In the genomic region with DNA sequence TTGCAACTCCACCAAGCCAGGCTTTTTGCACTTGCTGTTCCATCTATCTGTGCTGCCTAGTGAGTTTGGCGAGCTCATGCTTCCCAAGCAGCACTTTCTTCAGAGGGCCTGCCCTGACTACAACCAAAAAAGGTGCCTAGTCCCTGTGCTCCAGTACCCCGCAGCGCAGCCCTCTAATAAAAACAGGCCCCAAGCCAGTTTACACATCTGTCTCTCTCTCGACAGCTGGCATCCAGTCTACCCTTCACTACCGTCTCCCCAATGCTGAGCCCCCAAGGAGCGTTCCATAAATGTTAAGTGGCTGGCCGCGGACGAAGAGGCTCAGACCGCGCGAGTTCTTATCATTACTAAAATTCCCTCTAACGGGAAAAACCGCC, we compare ENCODE assay signal across 8 cellular contexts. TPM values are rescaled to one million over a fixed set of nuclear protein-coding genes. Genes with fewer than 3 reads are reported as not detected.
A peak's percentile ranks its signal among the peaks of the same experiment; 100 is the strongest.
DNase-seq lines count a peak whose midpoint lies in the region; ATAC-seq and TF ChIP-seq lines count a peak whose summit lies in the region.

No MANE protein-coding gene starts in this region.

- H3K9me3 ChIP-seq in CD8-positive, alpha-beta T cell (ENCODE audit: low read length) = no peaks in the 10 kb centered on the region
- H3K9me3 ChIP-seq in PC-9 (ENCODE audit: insufficient read depth, low read depth) (no peaks in the 10 kb centered on the region), ectodermal cell (ENCODE audit: control insufficient read depth, low read length) (no peaks in the 10 kb centered on the region), mononuclear cell (ENCODE audit: low read depth, low read length) (no peaks in the 10 kb centered on the region)

- peaks cover 21% of the 10 kb centered on the region for H3K4me1 ChIP-seq in CD8-positive, alpha-beta T cell (ENCODE audit: insufficient read depth, low read length)
- H3K4me1 ChIP-seq in PC-9 (replicated peaks; ENCODE audit: insufficient read depth) (peaks cover 12% of the 10 kb centered on the region), ectodermal cell (ENCODE audit: control insufficient read depth, insufficient read depth, low read length) (peaks cover 5% of the 10 kb centered on the region), mononuclear cell (ENCODE audit: insufficient read depth, low read length) (peaks cover 27% of the 10 kb centered on the region)

- H3K9me3 Mint-ChIP-seq in CD8-positive, alpha-beta T cell = no peaks in the 10 kb centered on the region

- peak overlapping the region; percentile 96 for H3K4me2 ChIP-seq in PC-9

- H3K4me1 Mint-ChIP-seq in CD8-positive, alpha-beta T cell (ENCODE audit: low read depth) = peaks cover 51% of the 10 kb centered on the region

- H3K27ac Mint-ChIP-seq in CD8-positive, alpha-beta T cell = peak overlapping the region; percentile 97

- no peaks in the 10 kb centered on the region for H3K36me3 ChIP-seq in CD8-positive, alpha-beta T cell (ENCODE audit: insufficient read depth, low read length)
- H3K36me3 ChIP-seq in PC-9 (ENCODE audit: low read depth) (no peaks in the 10 kb centered on the region), ectodermal cell (ENCODE audit: control insufficient read depth, insufficient read depth, low read length) (no peaks in the 10 kb centered on the region)

- H3K27me3 Mint-ChIP-seq in CD8-positive, alpha-beta T cell (ENCODE audit: low read depth) = no peaks in the 10 kb centered on the region

- H2AFZ ChIP-seq in PC-9 = peak overlapping the region; percentile 77

- H3K27ac ChIP-seq in CD8-positive, alpha-beta T cell (ENCODE audit: low read depth, low read length) = peak overlapping the region; percentile 92
- H3K27ac ChIP-seq in PC-9 (peak overlapping the region; percentile 37; the same call in 1 of the 2 replicates), ectodermal cell (ENCODE audit: insufficient read depth, low read depth, low read length, poor library complexity, severe bottlenecking) (no peak overlapping the region)

- peaks cover 22% of the 10 kb centered on the region for H4K20me1 ChIP-seq in PC-9 (ENCODE audit: insufficient read depth)

- H3K36me3 Mint-ChIP-seq in CD8-positive, alpha-beta T cell = peaks cover 17% of the 10 kb centered on the region

- WGBS in ectodermal cell, 2 experiments = 0% methylated on average over 14 of the region's 14 CpGs

- peaks cover 55% of the 10 kb centered on the region for H3K79me2 ChIP-seq in PC-9 (ENCODE audit: low read depth)

- TF ChIP-seq CTCF in CD8-positive, alpha-beta T cell (IDR thresholded peaks at IDR 0.05) = no peak
- no peak for TF ChIP-seq CTCF in PC-9 (conservative IDR thresholded peaks at IDR 0.05)

- POLR2A ChIA-PET in CD8-positive, alpha-beta T cell (lab: Charles Lee) = interaction anchor here (0.9 to 4.1 kb wide), 9 partner anchors 54 to 438 kb away, joined by 3 to 40 read pairs (median 4); a partner anchor contains a TSS
- POLR2A ChIA-PET in PC-9 (lab: Charles Lee; ENCODE audit: unreplicated experiment) = interaction anchor here (0.6 to 1.3 kb wide), 3 partner anchors 130 to 1479 kb away, joined by 4 to 5 read pairs (median 5); no protein-coding TSS in a partner anchor

- intact Hi-C loops in CD8-positive, alpha-beta T cell (cut with DNase I, micrococcal nuclease) = loop anchor here (2.0 to 10.0 kb wide), 3 partner anchors 438 to 1690 kb away; a partner anchor contains a TSS
- intact Hi-C loops in PC-9 (cut with micrococcal nuclease; ENCODE audit: unreplicated experiment) = loop anchor here (2.0 kb wide), 1 partner anchor 210 kb away; no protein-coding TSS in a partner anchor

- no peak for DNase-seq in CD8-positive, alpha-beta T cell
- no peak for DNase-seq in PC-9
- DNase-seq in NCI-H2081 treated with DMSO at 0.1 percent for 48 hours (lab: John Stamatoyannopoulos, UW) = no peak
- DNase-seq in superior temporal gyrus (ENCODE audit: extremely low spot score) = no peak

- H3K4me3 ChIP-seq in CD8-positive, alpha-beta T cell (ENCODE audit: low read depth, low read length) = peak overlapping the region; percentile 90
- H3K4me3 ChIP-seq in PC-9 (peak overlapping the region; percentile 97), ectodermal cell (ENCODE audit: insufficient read depth, low read depth, low read length) (peak overlapping the region; percentile 64), mononuclear cell (ENCODE audit: low read length) (peak overlapping the region; percentile 95)

- H3K4me3 Mint-ChIP-seq in CD8-positive, alpha-beta T cell = peak overlapping the region; percentile 96

- H3K9me2 ChIP-seq in PC-9 (ENCODE audit: insufficient read depth) = no peaks in the 10 kb centered on the region

- ATAC-seq in CD8-positive, alpha-beta T cell = peak; percentile 2
- peak; percentile 6 for ATAC-seq in GM21737 (IDR thresholded peaks at IDR 0.05; ENCODE audit: unreplicated experiment)
- no peak for ATAC-seq in HG02870 (IDR thresholded peaks at IDR 0.05; ENCODE audit: unreplicated experiment)

- H3K27me3 ChIP-seq in CD8-positive, alpha-beta T cell (ENCODE audit: insufficient read depth, low read length) = no peaks in the 10 kb centered on the region
- H3K27me3 ChIP-seq in PC-9 (ENCODE audit: insufficient read depth, low read depth) (no peaks in the 10 kb centered on the region), ectodermal cell (ENCODE audit: control insufficient read depth, insufficient read depth, low read length, poor library complexity, severe bottlenecking) (no peaks in the 10 kb centered on the region), mononuclear cell (ENCODE audit: insufficient read depth, low read length) (no peaks in the 10 kb centered on the region)

- no peaks in the 10 kb centered on the region; the same call in 1 of the 2 replicates for H3F3A ChIP-seq in PC-9 (ENCODE audit: insufficient read depth, low read depth)

- BruUV-seq in PC-9 (replicated peaks; lab: Mats Ljungman, UMichigan) = no TSS peak

- CTCF ChIA-PET in CD8-positive, alpha-beta T cell (lab: Charles Lee) = interaction anchor here (0.6 to 2.2 kb wide), 27 partner anchors 9 to 511 kb away, joined by 3 to 19 read pairs (median 4); a partner anchor contains a TSS
- CTCF ChIA-PET in PC-9 (lab: Charles Lee) = interaction anchor here (1.2 to 1.6 kb wide), 2 partner anchors 56 to 438 kb away, joined by 4 to 5 read pairs; a partner anchor contains a TSS

RNA-seq across cellular contexts. Expression of a gene that starts 0.5 kb away (rescaled TPM):
- total RNA-seq in CD8-positive, alpha-beta T cell = 10 to 100 TPM; 60.8 to 63.6 TPM
- total RNA-seq in PC-9 (2021) = 26.9 and 38.5 TPM in 2 replicates
- polyA plus RNA-seq in ectodermal cell (2013, experiment 1 of 4) = 66.1 TPM
- polyA plus RNA-seq in ectodermal cell (2013, experiment 2 of 4) = 71.4 TPM
- 53.4 TPM for polyA plus RNA-seq in ectodermal cell (2013, experiment 3 of 4)
- polyA plus RNA-seq in ectodermal cell (2013, experiment 4 of 4) = 62.7 TPM
- 37.2 TPM for total RNA-seq in mononuclear cell

RNA-seq across cellular contexts. Expression of a gene that starts 56.9 kb away (rescaled TPM):
- 10 to 100 TPM; 23.8 to 24.9 TPM for total RNA-seq in CD8-positive, alpha-beta T cell
- 13.4 and 16.1 TPM in 2 replicates for total RNA-seq in PC-9 (2021)
- polyA plus RNA-seq in ectodermal cell (2013, experiment 1 of 4) = 54.7 TPM
- polyA plus RNA-seq in ectodermal cell (2013, experiment 2 of 4) = 50.9 TPM
- polyA plus RNA-seq in ectodermal cell (2013, experiment 3 of 4) = 41.3 TPM
- polyA plus RNA-seq in ectodermal cell (2013, experiment 4 of 4) = 40.6 TPM
- total RNA-seq in mononuclear cell = 8.5 TPM
